14 cellular contexts compared by ENCODE assay signal in the genomic region with DNA sequence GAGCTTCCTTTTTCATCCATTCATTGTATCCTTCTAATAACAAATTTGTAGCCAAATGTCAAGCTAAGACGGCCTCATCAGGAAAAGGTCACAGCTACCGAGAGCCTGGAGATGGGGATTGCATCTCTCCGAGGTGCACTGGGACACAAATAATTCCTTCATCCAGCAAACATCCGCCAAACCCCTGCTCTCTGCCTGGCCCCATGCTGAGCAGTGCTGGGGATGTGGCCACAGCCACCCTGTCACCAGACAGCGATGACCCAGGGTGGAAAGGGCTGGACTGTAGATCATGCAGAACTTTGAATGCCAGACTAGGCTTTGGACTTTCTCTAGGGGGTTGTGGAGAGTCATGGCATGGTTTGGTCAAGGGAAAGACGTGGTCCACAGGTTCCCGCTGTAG. TPM values are rescaled to one million over a fixed set of nuclear protein-coding genes. Genes with fewer than 3 reads are reported as not detected.
DNase-seq lines count a peak whose midpoint lies in the region; ATAC-seq and TF ChIP-seq lines count a peak whose summit lies in the region.
"Had no signal": no experiment of that assay in that cellular context is flagged by ENCODE, and none has a peak within 500 bp of the region (broad histone marks: within the 10 kb centered on the region; RNA-seq: fewer than 3 reads in every experiment).

No MANE protein-coding gene starts in this region.

- peak overlapping the region in 2 of 3 donors; percentile 89 to 92 for H3K27ac Mint-ChIP-seq in CD4-positive, CD25-positive, alpha-beta regulatory T cell
- H3K27ac Mint-ChIP-seq in activated CD4-positive, alpha-beta memory T cell treated with anti-CD3 and anti-CD28 coated beads, Interleukin-2, amount 10 ng/mL, durations not matched to agents 7 days and 5 days, result no peak overlapping the region

- H3K36me3 ChIP-seq in CD4-positive, CD25-positive, alpha-beta regulatory T cell (ENCODE audit: control insufficient read depth, insufficient read depth, low read length), result peaks cover 41% of the 10 kb centered on the region
- H3K36me3 ChIP-seq in HCT116 (ENCODE audit: control insufficient read depth in 1 of 2, insufficient read depth in 2 of 2, low read length in 2 of 2) (peaks cover 19 to 60% of the 10 kb centered on the region in 2 experiments), mesenchymal stem cell (ENCODE audit: control insufficient read depth in 1 of 2, insufficient read depth in 2 of 2, low read depth in 1 of 2, low read length in 2 of 2) (peaks cover 59 to 68% of the 10 kb centered on the region in 2 experiments)

- no peak for TF ChIP-seq POLR2A in HCT116 (IDR thresholded peaks at IDR 0.05; ENCODE audit: borderline replicate concordance, extremely low read depth, insufficient read depth, insufficient read length)

- H3K27ac ChIP-seq in CD4-positive, CD25-positive, alpha-beta regulatory T cell (ENCODE audit: insufficient read depth, low read length, poor library complexity, severe bottlenecking), result no peak overlapping the region
- H3K27ac ChIP-seq in HCT116 (ENCODE audit: low read depth, low read length) (no peak overlapping the region), mesenchymal stem cell (ENCODE audit: low read length, poor library complexity, severe bottlenecking) (no peak overlapping the region)

- H3K23ac ChIP-seq in mesenchymal stem cell (ENCODE audit: low read length in 2 of 2), result no peak overlapping the region

- no peak overlapping the region for H2AK5ac ChIP-seq in mesenchymal stem cell (ENCODE audit: low read length, severe bottlenecking)

- CTCF ChIA-PET in HCT116 (lab: Charles Lee), result no interaction called here
- CTCF ChIA-PET in activated CD4-positive, alpha-beta memory T cell treated with anti-CD3 and anti-CD28 coated beads, Interleukin-2, amount 10 ng/mL, durations not matched to agents 7 days and 5 days (lab: Charles Lee), result interaction anchor here (0.7 to 1.3 kb wide), 2 partner anchors 11 to 13 kb away, joined by 3 read pairs; a partner anchor contains a TSS

- RAD21 ChIA-PET in HCT116 (lab: Charles Lee; ENCODE audit: low non-redundant PET in 1 of 2, low total read pairs in 2 of 2, uncharacterized antibody in 2 of 2, unreplicated experiment in 2 of 2), result no interaction called here

- peaks cover 6% of the 10 kb centered on the region for H3K27me3 Mint-ChIP-seq in CD4-positive, CD25-positive, alpha-beta regulatory T cell
- H3K27me3 Mint-ChIP-seq in activated CD4-positive, alpha-beta memory T cell treated with anti-CD3 and anti-CD28 coated beads, Interleukin-2, amount 10 ng/mL, durations not matched to agents 7 days and 5 days, result no peaks in the 10 kb centered on the region

- no peak overlapping the region for H2AFZ ChIP-seq in HCT116 (ENCODE audit: low read depth, low read length, poor library complexity, severe bottlenecking)
- no peak overlapping the region for H2AFZ ChIP-seq in mesenchymal stem cell (ENCODE audit: low read depth, low read length)

- TF ChIP-seq CTCF in HCT116 (IDR thresholded peaks at IDR 0.05 in 2 of 3, conservative IDR thresholded peaks at IDR 0.05 in 1 of 3; ENCODE audit: borderline replicate concordance in 1 of 3, insufficient read depth in 1 of 3, low read depth in 2 of 3, low read length in 2 of 3), result no peak

- H3K9ac ChIP-seq in HCT116 (ENCODE audit: low read length) (peak overlapping the region; percentile 97; the same call in 1 of the 2 replicates), mesenchymal stem cell (ENCODE audit: low read length) (peak overlapping the region; percentile 93)

- WGBS in mesenchymal stem cell, result 94% methylated on average over 7 of the region's 7 CpGs

- TF ChIP-seq RAD21 in HCT116 (IDR thresholded peaks at IDR 0.05; ENCODE audit: low read depth), result no peak

- no peak overlapping the region for H3K18ac ChIP-seq in mesenchymal stem cell (ENCODE audit: low read depth in 1 of 2, low read length in 2 of 2)

- peak overlapping the region; percentile 72 to 94 (median 88) for H3K4me3 Mint-ChIP-seq in CD4-positive, CD25-positive, alpha-beta regulatory T cell
- H3K4me3 Mint-ChIP-seq in activated CD4-positive, alpha-beta memory T cell treated with anti-CD3 and anti-CD28 coated beads, Interleukin-2, amount 10 ng/mL, durations not matched to agents 7 days and 5 days, result peak overlapping the region; percentile 86

- H2BK15ac ChIP-seq in mesenchymal stem cell (ENCODE audit: low read depth, poor library complexity, severe bottlenecking), result no peak overlapping the region

- H3K4me3 ChIP-seq in CD4-positive, CD25-positive, alpha-beta regulatory T cell (ENCODE audit: low read depth, low read length), result no peak overlapping the region
- H3K4me3 ChIP-seq in HCT116 (replicated peaks in 1 of 2; ENCODE audit: low read depth in 1 of 2, low read length in 2 of 2) (peak overlapping the region in 1 of 2 experiments; percentile 99; a peak in 2 of 4 replicates), mesenchymal stem cell (ENCODE audit: insufficient read depth in 1 of 2, low read depth in 1 of 2, low read length in 2 of 2) (peak overlapping the region in 1 of 2 experiments; percentile 87)

- peaks cover 35% of the 10 kb centered on the region for H3K79me1 ChIP-seq in mesenchymal stem cell (replicated peaks; ENCODE audit: low read length, poor library complexity, severe bottlenecking)

- H3K4me2 ChIP-seq in HCT116 (ENCODE audit: low read length) (peak overlapping the region; percentile 99), mesenchymal stem cell (ENCODE audit: low read length, poor library complexity, severe bottlenecking) (no peak overlapping the region)

- H3K4ac ChIP-seq in mesenchymal stem cell (ENCODE audit: low read depth in 1 of 2, low read length in 2 of 2), result no peak overlapping the region

- H2BK120ac ChIP-seq in mesenchymal stem cell (ENCODE audit: low read depth, low read length), result no peak overlapping the region

- no peak overlapping the region for H3K14ac ChIP-seq in mesenchymal stem cell (ENCODE audit: low read length in 2 of 2)

- H3K4me1 Mint-ChIP-seq in CD4-positive, CD25-positive, alpha-beta regulatory T cell, result peaks cover 0 to 46% (median 26%) of the 10 kb centered on the region in 4 donors
- peaks cover 31% of the 10 kb centered on the region for H3K4me1 Mint-ChIP-seq in activated CD4-positive, alpha-beta memory T cell treated with anti-CD3 and anti-CD28 coated beads, Interleukin-2, amount 10 ng/mL, durations not matched to agents 7 days and 5 days

- H2BK12ac ChIP-seq in mesenchymal stem cell (ENCODE audit: low read length in 2 of 2), result no peak overlapping the region

- no peaks in the 10 kb centered on the region for H3K27me3 ChIP-seq in CD4-positive, CD25-positive, alpha-beta regulatory T cell (ENCODE audit: control insufficient read depth, insufficient read depth, low read length)
- H3K27me3 ChIP-seq in HCT116 (ENCODE audit: insufficient read depth, low read length), result no peaks in the 10 kb centered on the region
- no peaks in the 10 kb centered on the region for H3K27me3 ChIP-seq in mesenchymal stem cell (ENCODE audit: control insufficient read depth in 1 of 2, insufficient read depth in 1 of 2, low read length in 2 of 2)
- H3K27me3 ChIP-seq: esophagus squamous epithelium had no signal

- no TSS peak for BruUV-seq in HCT116 (replicated peaks; lab: Mats Ljungman, UMichigan)

- H3K9me2 ChIP-seq in HCT116 (ENCODE audit: insufficient read depth), result no peaks in the 10 kb centered on the region

- H4K91ac ChIP-seq in mesenchymal stem cell (ENCODE audit: low read length), result no peak overlapping the region

- H4K8ac ChIP-seq in mesenchymal stem cell (ENCODE audit: low read length), result no peak overlapping the region

- peaks cover 6% of the 10 kb centered on the region; the same call in 1 of the 2 replicates for H4K20me1 ChIP-seq in HCT116 (ENCODE audit: insufficient read depth)

- peaks cover 28% of the 10 kb centered on the region for H3K36me3 Mint-ChIP-seq in CD4-positive, CD25-positive, alpha-beta regulatory T cell
- H3K36me3 Mint-ChIP-seq in activated CD4-positive, alpha-beta memory T cell treated with anti-CD3 and anti-CD28 coated beads, Interleukin-2, amount 10 ng/mL, durations not matched to agents 7 days and 5 days (ENCODE audit: low read depth), result peaks cover 47% of the 10 kb centered on the region

- peaks cover 19% of the 10 kb centered on the region for H3K4me1 ChIP-seq in CD4-positive, CD25-positive, alpha-beta regulatory T cell (ENCODE audit: control insufficient read depth, insufficient read depth, low read length, poor library complexity, severe bottlenecking)
- H3K4me1 ChIP-seq in HCT116 (ENCODE audit: control insufficient read depth in 1 of 2, insufficient read depth in 2 of 2, low read length in 2 of 2) (peaks cover 12 to 20% of the 10 kb centered on the region in 2 experiments), mesenchymal stem cell (ENCODE audit: control insufficient read depth, insufficient read depth, low read depth, low read length) (peaks cover 17% of the 10 kb centered on the region)

- H3K79me2 ChIP-seq in HCT116 (ENCODE audit: insufficient read depth, low read length), result peaks cover 68% of the 10 kb centered on the region

- no peaks in the 10 kb centered on the region for H3K9me3 ChIP-seq in CD4-positive, CD25-positive, alpha-beta regulatory T cell (ENCODE audit: control insufficient read depth in 2 of 2, low read length in 2 of 2)
- no peaks in the 10 kb centered on the region for H3K9me3 ChIP-seq in HCT116 (ENCODE audit: control insufficient read depth in 1 of 2, insufficient read depth in 1 of 2, low read depth in 1 of 2, low read length in 2 of 2)
- H3K9me3 ChIP-seq in mesenchymal stem cell (ENCODE audit: control insufficient read depth, low read length), result no peaks in the 10 kb centered on the region
- H3K9me3 ChIP-seq: esophagus squamous epithelium had no signal

- H3K9me3 Mint-ChIP-seq in CD4-positive, CD25-positive, alpha-beta regulatory T cell, result peaks cover 0 to 2% (median 0%) of the 10 kb centered on the region in 7 donors
- peaks cover 5% of the 10 kb centered on the region for H3K9me3 Mint-ChIP-seq in activated CD4-positive, alpha-beta memory T cell treated with anti-CD3 and anti-CD28 coated beads, Interleukin-2, amount 10 ng/mL, durations not matched to agents 7 days and 5 days

- no peak for ATAC-seq in CD4-positive, CD25-positive, alpha-beta regulatory T cell (ENCODE audit: low read depth in 2 of 2)
- no peak for ATAC-seq in HCT116

- intact Hi-C loops in HCT116 (cut with micrococcal nuclease), result no loop called here

- DNase-seq in CD4-positive, CD25-positive, alpha-beta regulatory T cell, result no peak
- DNase-seq in HCT116 (ENCODE audit: low read depth, low spot score) (no peak), mesenchymal stem cell (no peak), DMS53 treated with DMSO at 0.1 percent for 48 hours (lab: John Stamatoyannopoulos, UW; ENCODE audit: unreplicated experiment) (no peak), AG08395 (ENCODE audit: low spot score) (no peak), EL (no peak), pons (ENCODE audit: low spot score) (no peak)
- DNase-seq in activated CD4-positive, alpha-beta memory T cell treated with anti-CD3 and anti-CD28 coated beads, Interleukin-2, amount 10 ng/mL, durations not matched to agents 7 days and 5 days, result no peak
- DNase-seq: esophagus squamous epithelium, NCI-H1048, NCI-H510A treated with DMSO at 0.1 percent for 48 hours, small intestine had no signal

- H2BK5ac ChIP-seq in mesenchymal stem cell (ENCODE audit: low read depth, low read length, poor library complexity, severe bottlenecking), result no peak overlapping the region

- POLR2A ChIA-PET in HCT116 (lab: Charles Lee), result no interaction called here
- POLR2A ChIA-PET in activated CD4-positive, alpha-beta memory T cell treated with anti-CD3 and anti-CD28 coated beads, Interleukin-2, amount 10 ng/mL, durations not matched to agents 7 days and 5 days (lab: Charles Lee), result interaction anchor here (1.3 kb wide), 1 partner anchor 9 kb away, joined by 4 read pairs; no protein-coding TSS in a partner anchor

RNA-seq across cellular contexts. Expression of a gene that starts 1.9 kb away (rescaled TPM):
- total RNA-seq in CD4-positive, CD25-positive, alpha-beta regulatory T cell, result 26.4 TPM
- polyA plus RNA-seq in CD4-positive, CD25-positive, alpha-beta regulatory T cell, result 10 to 100 TPM; 22.8 to 27.8 (median 24.8) TPM
- total RNA-seq in HCT116 (2021; ENCODE audit: unreplicated experiment), result 178 TPM
- 103 and 112 TPM in 2 replicates for polyA plus RNA-seq in HCT116 (2012)
- total RNA-seq in activated CD4-positive, alpha-beta memory T cell treated with anti-CD3 and anti-CD28 coated beads, Interleukin-2, amount 10 ng/mL, durations not matched to agents 7 days and 5 days, result 10 to 100 TPM; 46.6 to 47.4 TPM
- polyA plus RNA-seq in mesenchymal stem cell (2013, experiment 1 of 2), result 39.7 TPM
- polyA plus RNA-seq in mesenchymal stem cell (2013, experiment 2 of 2), result 37.9 TPM

RNA-seq across cellular contexts. Expression of a gene that starts 12.7 kb away (rescaled TPM):
- total RNA-seq in CD4-positive, CD25-positive, alpha-beta regulatory T cell, result 1.4 TPM
- polyA plus RNA-seq in CD4-positive, CD25-positive, alpha-beta regulatory T cell, result not detected
- 7.2 TPM for total RNA-seq in HCT116 (2021; ENCODE audit: unreplicated experiment)
- 1.4 and 2.1 TPM in 2 replicates for polyA plus RNA-seq in HCT116 (2012)
- not detected for total RNA-seq in activated CD4-positive, alpha-beta memory T cell treated with anti-CD3 and anti-CD28 coated beads, Interleukin-2, amount 10 ng/mL, durations not matched to agents 7 days and 5 days
- 201 TPM for polyA plus RNA-seq in mesenchymal stem cell (2013, experiment 1 of 2)
- 208 TPM for polyA plus RNA-seq in mesenchymal stem cell (2013, experiment 2 of 2)

RNA-seq across cellular contexts. Expression of a gene that starts 21.5 kb away (rescaled TPM):
- total RNA-seq in CD4-positive, CD25-positive, alpha-beta regulatory T cell, result not detected
- polyA plus RNA-seq in CD4-positive, CD25-positive, alpha-beta regulatory T cell, result not detected
- total RNA-seq in HCT116 (2021; ENCODE audit: unreplicated experiment), result 5.1 TPM
- 0.32 and 0.51 TPM in 2 replicates for polyA plus RNA-seq in HCT116 (2012)
- total RNA-seq in activated CD4-positive, alpha-beta memory T cell treated with anti-CD3 and anti-CD28 coated beads, Interleukin-2, amount 10 ng/mL, durations not matched to agents 7 days and 5 days, result 1 to 10 TPM in 1 of 2 experiments, under 1 TPM in 1; 0.78 to 2.3 TPM
- 87.8 TPM for polyA plus RNA-seq in mesenchymal stem cell (2013, experiment 1 of 2)
- 82.3 TPM for polyA plus RNA-seq in mesenchymal stem cell (2013, experiment 2 of 2)

RNA-seq across cellular contexts. Expression of a gene that starts 46.8 kb away (rescaled TPM):
- total RNA-seq in CD4-positive, CD25-positive, alpha-beta regulatory T cell, result 1.1 TPM
- polyA plus RNA-seq in CD4-positive, CD25-positive, alpha-beta regulatory T cell, result not detected
- total RNA-seq in HCT116 (2021; ENCODE audit: unreplicated experiment), result 96.3 TPM
- polyA plus RNA-seq in HCT116 (2012), result 130 and 166 TPM in 2 replicates
- total RNA-seq in activated CD4-positive, alpha-beta memory T cell treated with anti-CD3 and anti-CD28 coated beads, Interleukin-2, amount 10 ng/mL, durations not matched to agents 7 days and 5 days, result under 1 TPM; 0.25 to 0.38 TPM
- 234 TPM for polyA plus RNA-seq in mesenchymal stem cell (2013, experiment 1 of 2)
- polyA plus RNA-seq in mesenchymal stem cell (2013, experiment 2 of 2), result 231 TPM

RNA-seq across cellular contexts. Expression of a gene that starts 49.1 kb away (rescaled TPM):
- total RNA-seq in CD4-positive, CD25-positive, alpha-beta regulatory T cell, result not detected
- polyA plus RNA-seq in CD4-positive, CD25-positive, alpha-beta regulatory T cell, result not detected
- not detected for total RNA-seq in HCT116 (2021; ENCODE audit: unreplicated experiment)
- not detected in 2 replicates for polyA plus RNA-seq in HCT116 (2012)
- total RNA-seq in activated CD4-positive, alpha-beta memory T cell treated with anti-CD3 and anti-CD28 coated beads, Interleukin-2, amount 10 ng/mL, durations not matched to agents 7 days and 5 days, result not detected
- polyA plus RNA-seq in mesenchymal stem cell (2013, experiment 1 of 2), result not detected
- not detected for polyA plus RNA-seq in mesenchymal stem cell (2013, experiment 2 of 2)
- total RNA-seq: activated CD8-positive, alpha-beta memory T cell treated with anti-CD3 and anti-CD28 coated beads for 36 hours; bronchial epithelial cell; esophagus squamous epithelium had no signal
- polyA plus RNA-seq: small intestine had no signal
